ENCODE assay signal across 1 cellular context in the genomic region with DNA sequence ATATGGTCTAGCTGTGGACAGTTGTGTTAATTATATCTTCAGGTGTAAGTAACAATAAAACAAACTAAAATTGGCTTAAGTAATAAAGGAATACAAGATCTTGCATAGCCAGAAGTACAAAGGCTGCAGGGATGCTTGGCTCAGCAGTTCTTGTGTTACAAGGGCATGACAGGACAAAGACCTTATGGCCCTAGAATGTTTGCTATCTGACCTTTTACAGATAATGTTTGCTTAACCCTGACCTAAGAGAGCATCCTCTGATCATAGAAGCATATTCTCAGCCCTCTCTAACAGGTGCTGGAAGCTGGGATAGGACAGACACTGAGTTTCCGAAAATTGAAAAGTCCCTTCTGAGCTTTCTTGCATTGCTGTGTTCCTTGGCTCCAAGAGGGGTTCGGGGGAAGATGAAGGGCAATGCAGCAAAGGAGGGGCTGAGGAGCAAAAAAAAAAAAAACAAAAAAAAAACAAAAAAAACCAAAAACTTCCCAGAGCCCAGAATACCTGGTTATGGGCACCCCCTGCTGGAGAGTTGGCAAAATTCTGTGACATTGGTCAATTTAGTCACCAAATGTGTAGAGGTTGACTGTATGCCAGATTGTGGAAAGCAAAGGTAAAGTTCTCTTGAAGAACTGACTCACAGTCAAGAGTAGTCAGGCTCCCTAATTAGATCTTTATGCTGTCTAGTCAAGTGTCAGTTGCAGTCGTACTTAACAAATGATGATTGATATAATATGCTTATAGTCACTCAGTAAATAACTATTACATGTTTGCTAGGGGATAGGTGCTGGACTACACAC.
TF ChIP-seq lines count a peak whose summit lies in the region.

No MANE protein-coding gene starts in this region.

TF ChIP-seq in GM23338, 12 proteins besides CTCF, POLR2A, EP300 and RAD21:
- TF ChIP-seq POLR2AphosphoS5 (IDR thresholded peaks at IDR 0.05; ENCODE audit: low read depth) (no peak), ZNF114 (CRISPR knock-in tag; IDR thresholded peaks at IDR 0.05) (no peak), ZNF462 (CRISPR knock-in tag; IDR thresholded peaks at IDR 0.05) (no peak), CREB1 (CRISPR knock-in tag; IDR thresholded peaks at IDR 0.05; ENCODE audit: low read depth) (no peak), NANOG (IDR thresholded peaks at IDR 0.05; ENCODE audit: borderline replicate concordance) (no peak), ETS1 (IDR thresholded peaks at IDR 0.05) (no peak), EZH2 (IDR thresholded peaks at IDR 0.05; ENCODE audit: low read depth, unreplicated experiment) (no peak), EZH2phosphoT487 (IDR thresholded peaks at IDR 0.05; ENCODE audit: unreplicated experiment) (no peak), JUNB (IDR thresholded peaks at IDR 0.05; ENCODE audit: unreplicated experiment) (no peak), STAT1 (IDR thresholded peaks at IDR 0.05; ENCODE audit: unreplicated experiment) (no peak)
- TF ChIP-seq, protein P1, sequence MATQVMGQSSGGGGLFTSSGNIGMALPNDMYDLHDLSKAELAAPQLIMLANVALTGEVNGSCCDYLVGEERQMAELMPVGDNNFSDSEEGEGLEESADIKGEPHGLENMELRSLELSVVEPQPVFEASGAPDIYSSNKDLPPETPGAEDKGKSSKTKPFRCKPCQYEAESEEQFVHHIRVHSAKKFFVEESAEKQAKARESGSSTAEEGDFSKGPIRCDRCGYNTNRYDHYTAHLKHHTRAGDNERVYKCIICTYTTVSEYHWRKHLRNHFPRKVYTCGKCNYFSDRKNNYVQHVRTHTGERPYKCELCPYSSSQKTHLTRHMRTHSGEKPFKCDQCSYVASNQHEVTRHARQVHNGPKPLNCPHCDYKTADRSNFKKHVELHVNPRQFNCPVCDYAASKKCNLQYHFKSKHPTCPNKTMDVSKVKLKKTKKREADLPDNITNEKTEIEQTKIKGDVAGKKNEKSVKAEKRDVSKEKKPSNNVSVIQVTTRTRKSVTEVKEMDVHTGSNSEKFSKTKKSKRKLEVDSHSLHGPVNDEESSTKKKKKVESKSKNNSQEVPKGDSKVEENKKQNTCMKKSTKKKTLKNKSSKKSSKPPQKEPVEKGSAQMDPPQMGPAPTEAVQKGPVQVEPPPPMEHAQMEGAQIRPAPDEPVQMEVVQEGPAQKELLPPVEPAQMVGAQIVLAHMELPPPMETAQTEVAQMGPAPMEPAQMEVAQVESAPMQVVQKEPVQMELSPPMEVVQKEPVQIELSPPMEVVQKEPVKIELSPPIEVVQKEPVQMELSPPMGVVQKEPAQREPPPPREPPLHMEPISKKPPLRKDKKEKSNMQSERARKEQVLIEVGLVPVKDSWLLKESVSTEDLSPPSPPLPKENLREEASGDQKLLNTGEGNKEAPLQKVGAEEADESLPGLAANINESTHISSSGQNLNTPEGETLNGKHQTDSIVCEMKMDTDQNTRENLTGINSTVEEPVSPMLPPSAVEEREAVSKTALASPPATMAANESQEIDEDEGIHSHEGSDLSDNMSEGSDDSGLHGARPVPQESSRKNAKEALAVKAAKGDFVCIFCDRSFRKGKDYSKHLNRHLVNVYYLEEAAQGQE (IDR thresholded peaks at IDR 0.05; ENCODE audit: unreplicated experiment), result no peak
